In genomic region chr1:96772972-96773371, GRCh38 we compare ENCODE assay signal across 20 cellular contexts.
"Had no signal": no experiment of that assay in that cellular context is flagged by ENCODE, and none has a peak within 500 bp of the region (broad histone marks: within the 10 kb centered on the region; RNA-seq: fewer than 3 reads in every experiment).

No MANE protein-coding gene starts in this region.

- H3K4me3 Mint-ChIP-seq: naive thymus-derived CD8-positive, alpha-beta T cell; neural crest cell; stimulated activated naive B cell treated with anti-CD40 and anti-IgM and Interleukin-4, amounts not matched to agents 10 μg/mL and 1 μg/mL and 100 μg/mL, for 72 hours; stimulated activated naive CD8-positive, alpha-beta T cell treated with anti-CD3 and anti-CD28 coated beads, Interleukin-15, amount 100 ng/mL, for 72 hours had no signal

- DNase-seq: dorsolateral prefrontal cortex; effector memory CD4-positive, alpha-beta T cell; kidney glomerular epithelial cell; mucosa of descending colon; naive thymus-derived CD8-positive, alpha-beta T cell; posterior cingulate gyrus; sigmoid colon; stimulated activated CD4-positive, alpha-beta T cell treated with anti-CD3 and anti-CD28 coated beads, Interleukin-2, amount 100 ng/mL, for 24 hours; stimulated activated CD4-positive, alpha-beta T cell treated with anti-CD3 and anti-CD28 coated beads, Interleukin-4, amount 100 ng/mL, for 4 hours; stimulated activated naive B cell treated with anti-CD40 and anti-IgM and Interleukin-4, amounts not matched to agents 10 μg/mL and 1 μg/mL and 100 μg/mL, for 72 hours; stimulated activated naive CD8-positive, alpha-beta T cell treated with anti-CD3 and anti-CD28 coated beads, Interleukin-15, amount 100 ng/mL, for 72 hours; testis; upper lobe of right lung had no signal

- H3K36me3 ChIP-seq: right atrium auricular region had no signal

- H3K27me3 Mint-ChIP-seq: naive thymus-derived CD8-positive, alpha-beta T cell; stimulated activated naive B cell treated with anti-CD40 and anti-IgM and Interleukin-4, amounts not matched to agents 10 μg/mL and 1 μg/mL and 100 μg/mL, for 72 hours; stimulated activated naive CD8-positive, alpha-beta T cell treated with anti-CD3 and anti-CD28 coated beads, Interleukin-15, amount 100 ng/mL, for 72 hours had no signal

- H3K27ac Mint-ChIP-seq: stimulated activated naive B cell treated with anti-CD40 and anti-IgM and Interleukin-4, amounts not matched to agents 10 μg/mL and 1 μg/mL and 100 μg/mL, for 72 hours; stimulated activated naive CD8-positive, alpha-beta T cell treated with anti-CD3 and anti-CD28 coated beads, Interleukin-15, amount 100 ng/mL, for 72 hours had no signal

- ATAC-seq: esophagus mucosa; mucosa of descending colon; naive thymus-derived CD8-positive, alpha-beta T cell; stimulated activated naive B cell treated with anti-CD40 and anti-IgM and Interleukin-4, amounts not matched to agents 10 μg/mL and 1 μg/mL and 100 μg/mL, for 72 hours; stimulated activated naive CD8-positive, alpha-beta T cell treated with anti-CD3 and anti-CD28 coated beads, Interleukin-15, amount 100 ng/mL, for 72 hours; upper lobe of right lung had no signal

- H3K4me1 Mint-ChIP-seq: neural crest cell; stimulated activated naive B cell treated with anti-CD40 and anti-IgM and Interleukin-4, amounts not matched to agents 10 μg/mL and 1 μg/mL and 100 μg/mL, for 72 hours; stimulated activated naive CD8-positive, alpha-beta T cell treated with anti-CD3 and anti-CD28 coated beads, Interleukin-15, amount 100 ng/mL, for 72 hours had no signal

- H3K4me1 ChIP-seq: right atrium auricular region, testis, tibial nerve, upper lobe of right lung, vagina had no signal

- H3K27me3 ChIP-seq: dorsolateral prefrontal cortex, right atrium auricular region, sigmoid colon, testis, tibial nerve, upper lobe of right lung, vagina had no signal

- H3K4me3 ChIP-seq: coronary artery, dorsolateral prefrontal cortex, mucosa of descending colon, right atrium auricular region, sigmoid colon, skin epidermis, testis, tibial nerve, upper lobe of right lung, vagina had no signal

- H3K27ac ChIP-seq: coronary artery, right atrium auricular region, sigmoid colon, skin epidermis, testis, tibial nerve, upper lobe of right lung, vagina had no signal

- H3K9me3 ChIP-seq: mucosa of descending colon, right atrium auricular region, sigmoid colon, testis, tibial nerve, upper lobe of right lung, vagina had no signal
